15 cellular contexts compared by ENCODE assay signal in the genomic region with DNA sequence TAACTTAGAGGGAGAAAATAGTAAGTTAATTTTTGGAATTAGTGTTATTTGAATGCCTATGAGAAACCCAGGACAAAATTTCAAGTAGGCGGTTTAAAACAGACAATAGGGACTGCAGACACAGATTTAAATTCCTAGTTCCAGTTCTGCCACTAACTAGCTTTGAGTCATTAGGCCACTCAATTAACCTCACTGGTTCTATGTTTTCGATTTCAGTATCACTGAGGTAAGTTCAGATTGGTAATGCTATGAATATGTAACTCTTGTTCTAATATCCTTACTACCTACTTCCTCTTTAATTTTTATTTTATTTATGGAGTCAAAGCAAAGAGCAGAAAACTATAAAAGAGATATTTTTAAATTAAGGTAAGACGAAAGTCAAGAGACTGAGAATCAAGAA. TPM values are rescaled to one million over a fixed set of nuclear protein-coding genes. Genes with fewer than 3 reads are reported as not detected.
A peak's percentile ranks its signal among the peaks of the same experiment; 100 is the strongest.
DNase-seq lines count a peak whose midpoint lies in the region; ATAC-seq and TF ChIP-seq lines count a peak whose summit lies in the region.
"Had no signal": no experiment of that assay in that cellular context is flagged by ENCODE, and none has a peak within 500 bp of the region (broad histone marks: within the 10 kb centered on the region; RNA-seq: fewer than 3 reads in every experiment).

No MANE protein-coding gene starts in this region.

- TF ChIP-seq CTCF in Peyer's patch (IDR thresholded peaks at IDR 0.05): no peak

- H3K27me3 ChIP-seq in Peyer's patch: no peaks in the 10 kb centered on the region
- H3K27me3 ChIP-seq: brain microvascular endothelial cell had no signal

- no peak overlapping the region for H3K27ac ChIP-seq in Peyer's patch
- H3K27ac ChIP-seq: brain microvascular endothelial cell, WERI-Rb-1 had no signal

- no peaks in the 10 kb centered on the region for H3K9me3 ChIP-seq in Peyer's patch

- TF ChIP-seq POLR2A in Peyer's patch (IDR thresholded peaks at IDR 0.05): no peak

- ATAC-seq in GM19324 (IDR thresholded peaks at IDR 0.05; ENCODE audit: low FRiP score, unreplicated experiment): peak; percentile 66
- peak; percentile 96 for ATAC-seq in HG02571 (IDR thresholded peaks at IDR 0.05; ENCODE audit: unreplicated experiment)
- ATAC-seq in HG03139 (IDR thresholded peaks at IDR 0.05; ENCODE audit: unreplicated experiment): peak; percentile 94
- ATAC-seq: activated T-cell treated with anti-CD3 and anti-CD28 coated beads, Interleukin-2, amount 50 U/mL, for 72 hours; Right ventricle myocardium inferior; stimulated activated naive CD8-positive, alpha-beta T cell treated with anti-CD3 and anti-CD28 coated beads, Interleukin-15, amount 100 ng/mL, for 72 hours had no signal

- H3K36me3 ChIP-seq in Peyer's patch: peaks cover 0 to 52% (median 0%) of the 10 kb centered on the region in 3 donors
- H3K36me3 ChIP-seq: brain microvascular endothelial cell, WERI-Rb-1 had no signal

- H3K4me3 ChIP-seq in Peyer's patch: no peak overlapping the region

- no peaks in the 10 kb centered on the region for H3K4me1 ChIP-seq in Peyer's patch

- DNase-seq in NCI-H1436 (lab: John Stamatoyannopoulos, UW) (no peak), Peyer's patch (no peak), NCI-H1417 (lab: John Stamatoyannopoulos, UW) (no peak), HPDE6-E6E7 (ENCODE audit: extremely low spot score) (no peak)
- DNase-seq: activated T-cell treated with anti-CD3 and anti-CD28 coated beads, Interleukin-2, amount 50 U/mL, for 72 hours; brain microvascular endothelial cell; midbrain; NCI-H446; stimulated activated CD4-positive, alpha-beta T cell treated with anti-CD3 and anti-CD28 coated beads, Interleukin-2, amount 100 ng/mL, for 24 hours; stimulated activated naive CD8-positive, alpha-beta T cell treated with anti-CD3 and anti-CD28 coated beads, Interleukin-15, amount 100 ng/mL, for 72 hours; WERI-Rb-1 had no signal

RNA-seq across cellular contexts. Expression of a gene that starts 52.6 kb away (rescaled TPM):
- total RNA-seq in Peyer's patch: 10 to 100 TPM in 3 of 4 donors, 1 to 10 TPM in 1; 8.3 to 47.6 (median 42.3) TPM
